14 cellular contexts compared by ENCODE assay signal in the genomic region with DNA sequence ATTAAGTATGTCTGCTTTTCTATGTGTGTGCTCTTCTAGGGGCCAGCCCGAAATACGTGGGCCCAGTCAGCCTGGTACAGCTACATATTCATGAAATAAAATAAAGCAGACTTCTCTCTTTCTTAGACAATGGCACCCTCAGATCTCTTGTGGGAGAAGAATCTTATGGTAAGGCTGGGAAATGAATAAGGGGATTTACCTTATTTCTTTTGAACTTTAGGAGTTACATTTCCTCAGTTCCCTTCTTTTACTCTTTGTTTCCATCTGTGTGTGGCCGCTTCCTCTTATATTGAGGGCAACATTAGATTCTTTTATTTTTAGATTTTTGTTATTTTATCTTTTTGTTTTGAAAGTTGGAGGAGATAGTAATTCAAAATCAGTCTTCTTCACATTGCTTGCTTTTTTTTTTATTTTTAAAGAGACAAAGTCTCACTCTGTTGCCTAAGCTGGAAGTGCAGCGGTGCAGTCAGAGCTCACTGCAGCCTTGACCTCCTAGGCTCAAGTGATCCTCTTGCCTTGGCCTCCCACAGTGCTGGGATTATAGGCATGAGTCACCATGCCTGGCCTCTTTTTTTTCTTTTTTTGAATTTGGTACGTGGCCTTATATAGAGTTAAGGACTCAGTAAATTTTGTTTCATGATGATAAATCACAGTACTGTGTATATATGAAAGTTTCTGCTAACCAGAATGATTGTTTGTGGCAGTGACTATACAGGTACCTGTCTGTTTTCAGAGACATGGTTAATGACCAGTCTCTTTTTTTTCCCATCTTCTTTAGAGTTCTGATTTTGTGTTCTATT. TPM values are rescaled to one million over a fixed set of nuclear protein-coding genes. Genes with fewer than 3 reads are reported as not detected.
DNase-seq lines count a peak whose midpoint lies in the region; ATAC-seq, FAIRE-seq and TF ChIP-seq lines count a peak whose summit lies in the region.
"Had no signal": no experiment of that assay in that cellular context is flagged by ENCODE, and none has a peak within 500 bp of the region (broad histone marks: within the 10 kb centered on the region; RNA-seq: fewer than 3 reads in every experiment).

No MANE protein-coding gene starts in this region.

- ATAC-seq in A549 (peak in 1 of 2 experiments; percentile 34; a peak in 2 of 6 replicates), GM21390 (IDR thresholded peaks at IDR 0.05; ENCODE audit: unreplicated experiment) (no peak)
- ATAC-seq: effector memory CD8-positive, alpha-beta T cell had no signal

- H3K79me2 ChIP-seq in GM23248 (ENCODE audit: insufficient read depth) = peaks cover 100% of the 10 kb centered on the region

- H3K27ac ChIP-seq in A549 = peak overlapping the region in 1 of 2 experiments; percentile 55; a peak in 3 of 6 replicates
- H3K27ac ChIP-seq in GM23248 = peak overlapping the region; percentile 82
- H3K27ac ChIP-seq in SJSA1 = peak overlapping the region; percentile 53
- H3K27ac ChIP-seq: Peyer's patch, spleen had no signal

- peaks cover 6% of the 10 kb centered on the region; the same call in 1 of the 2 replicates for H4K20me1 ChIP-seq in GM23248 (ENCODE audit: insufficient read depth)

- no peaks in the 10 kb centered on the region for H3K27me3 ChIP-seq in GM23248 (replicated peaks; ENCODE audit: insufficient read depth)
- no peaks in the 10 kb centered on the region for H3K27me3 ChIP-seq in SJSA1 (replicated peaks)
- H3K27me3 ChIP-seq: Peyer's patch had no signal

- CTCF ChIA-PET in A549 (lab: Yijun Ruan, JAX) = interaction anchor here (0.6 to 2.3 kb wide), 6 partner anchors 13 to 313 kb away, joined by 3 to 10 read pairs (median 3); no protein-coding TSS in a partner anchor

- no peak for TF ChIP-seq POLR2A in A549 (IDR thresholded peaks at IDR 0.05; ENCODE audit: low read length)

- POLR2A ChIA-PET in A549 (lab: Yijun Ruan, JAX) = interaction anchor here (1.1 kb wide), 1 partner anchor 42 kb away, joined by 3 read pairs; no protein-coding TSS in a partner anchor

- H3K36me3 ChIP-seq in GM23248 (ENCODE audit: low read depth) (peaks cover 20% of the 10 kb centered on the region; the same call in 1 of the 2 replicates), SJSA1 (peaks cover 29% of the 10 kb centered on the region)
- H3K36me3 ChIP-seq: Peyer's patch, spleen had no signal

- peaks cover 60% of the 10 kb centered on the region for H3K4me1 ChIP-seq in A549
- peaks cover 56% of the 10 kb centered on the region for H3K4me1 ChIP-seq in GM23248 (ENCODE audit: insufficient read depth)
- peaks cover 63% of the 10 kb centered on the region for H3K4me1 ChIP-seq in SJSA1 (replicated peaks)

- no peak for TF ChIP-seq RAD21 in A549 (conservative IDR thresholded peaks at IDR 0.05 in 1 of 2, IDR thresholded peaks at IDR 0.05 in 1 of 2)

- no peak for FAIRE-seq in A549 (lab: Jason Lieb, UNC)

- peak overlapping the region; percentile 27 for H3K9ac ChIP-seq in GM23248

- H3K9me2 ChIP-seq in GM23248 (ENCODE audit: insufficient read depth) = no peaks in the 10 kb centered on the region

- peak in 1 of 2 experiments; percentile 33 for DNase-seq in A549 (ENCODE audit: low read depth in 1 of 2, low spot score in 1 of 2)
- no peak for DNase-seq in GM23248
- DNase-seq in SJSA1 (ENCODE audit: low read depth in 1 of 2, low spot score in 2 of 2) = peak; percentile 69 to 72
- peak; percentile 54 for DNase-seq in iris pigment epithelial cell (ENCODE audit: low read depth)
- DNase-seq in SKM-1 (lab: John Stamatoyannopoulos, UW; ENCODE audit: unreplicated experiment) = no peak
- DNase-seq in NCI-H345 treated with DMSO at 0.1 percent for 48 hours (lab: John Stamatoyannopoulos, UW; ENCODE audit: unreplicated experiment) = no peak
- no peak for DNase-seq in iPS-NIHi11 (ENCODE audit: low spot score)
- DNase-seq: activated naive CD4-positive, alpha-beta T cell; effector memory CD8-positive, alpha-beta T cell; NCI-H2107; Peyer's patch; spleen had no signal

- 68% methylated on average over 5 of the region's 5 CpGs for WGBS in A549 (ENCODE audit: missing lambda C conversion rate)
- 51 to 54% methylated on average over 5 of the region's 5 CpGs for WGBS in GM23248 (ENCODE audit: low coverage in 1 of 2, low lambda C conversion rate in 2 of 2, missing lambda C conversion rate in 2 of 2), 2 experiments

- H3F3A ChIP-seq in GM23248 (ENCODE audit: insufficient read depth) = peaks cover 73% of the 10 kb centered on the region

- no peak for TF ChIP-seq CTCF in A549 (IDR thresholded peaks at IDR 0.05)

- no peak for TF ChIP-seq EP300 in A549 (IDR thresholded peaks at IDR 0.05)

- H3K9me3 ChIP-seq in A549 = no peaks in the 10 kb centered on the region
- H3K9me3 ChIP-seq in GM23248 (ENCODE audit: low read depth) = no peaks in the 10 kb centered on the region
- H3K9me3 ChIP-seq in SJSA1 (replicated peaks) = no peaks in the 10 kb centered on the region
- H3K9me3 ChIP-seq: Peyer's patch, spleen had no signal

- H3K4me3 ChIP-seq in A549 = no peak overlapping the region
- peak overlapping the region; percentile 7; the same call in 1 of the 2 replicates for H3K4me3 ChIP-seq in GM23248
- no peak overlapping the region for H3K4me3 ChIP-seq in SJSA1
- H3K4me3 ChIP-seq: Peyer's patch, spleen had no signal

- in situ Hi-C loops in GM23248 (cut with MboI) = no loop called here

- H3K4me2 ChIP-seq in A549 (peak overlapping the region; percentile 34; the same call in 2 of the 3 replicates), GM23248 (ENCODE audit: unreplicated experiment) (peak overlapping the region; percentile 99)

- no peak overlapping the region for H2AFZ ChIP-seq in GM23248

TF ChIP-seq in A549, 52 proteins besides CTCF, POLR2A, EP300 and RAD21:
- no peak for TF ChIP-seq CBX8 (IDR thresholded peaks at IDR 0.05)
- no peak for TF ChIP-seq JUNB (IDR thresholded peaks at IDR 0.05)
- TF ChIP-seq SMC3 (IDR thresholded peaks at IDR 0.05) = no peak
- no peak for TF ChIP-seq FOSL2 (IDR thresholded peaks at IDR 0.05)
- peak; percentile 70 for TF ChIP-seq FOSL2 (CRISPR knock-in tag; IDR thresholded peaks at IDR 0.05)

RNA-seq across cellular contexts. Expression of a gene that starts 9.1 kb away (rescaled TPM):
- polyA plus RNA-seq in A549 (2011; rRNA removed) = 139 and 152 TPM in 2 replicates
- polyA plus RNA-seq in A549 (2012; cell fraction: cytosol; rRNA removed) = 39.6 and 43.0 TPM in 2 replicates
- 92.3 and 98.8 TPM in 2 replicates for polyA plus RNA-seq in A549 (2012; cell fraction: nucleus; rRNA removed)
- polyA plus RNA-seq in A549 (2017; fragmentation: RNase III; extraction: RNeasy Plus Mini Kit Qiagen cat#74134 plus additional on column Dnase treatment) = 85.8 to 106 TPM (median 93.7 TPM) in 3 replicates
- polyA minus RNA-seq in A549 (2011; rRNA and poly(A)+ RNA removed) = 149 and 171 TPM in 2 replicates
- 686 and 727 TPM in 2 replicates for total RNA-seq in GM23248 (2014; rRNA removed; shearing (Covaris generic))
- polyA plus RNA-seq in GM23248 (2016; fragmentation: Nextera tagmentation; extraction: Ambion mirVana) = 176 and 185 TPM in 2 replicates
- 171 and 220 TPM in 2 replicates for total RNA-seq in SJSA1 (2014; rRNA removed; shearing (Covaris generic))
- total RNA-seq: CD4-positive, alpha-beta T cell had no signal

Comparison
In these comparisons a context has a peak if more than half of its experiments do, and no peak if none do; other contexts are left out.
1. DNase-seq: peak in SJSA1 (2 of 2) and iris pigment epithelial cell (single experiment); none in GM23248 (single experiment), SKM-1 (single experiment), NCI-H345 treated with DMSO at 0.1 percent for 48 hours (single experiment) and iPS-NIHi11 (single experiment).